In genomic region chr11:64827451-64827839, GRCh38 we compare ENCODE assay signal across 31 cellular contexts. TPM values are rescaled to one million over a fixed set of nuclear protein-coding genes. Genes with fewer than 3 reads are reported as not detected.
"Had no signal": no experiment of that assay in that cellular context is flagged by ENCODE, and none has a peak within 500 bp of the region (broad histone marks: within the 10 kb centered on the region; RNA-seq: fewer than 3 reads in every experiment).

No MANE protein-coding gene starts in this region.

- H3K4me2 ChIP-seq: KMS-11, PC-9 had no signal

- H3K27me3 ChIP-seq: ascending aorta, cardiac muscle cell had no signal

- DNase-seq: activated CD4-positive, alpha-beta memory T cell treated with anti-CD3 and anti-CD28 coated beads, Interleukin-2, amount 10 ng/mL, durations not matched to agents 7 days and 5 days; activated CD4-positive, alpha-beta T cell treated with anti-CD3 and anti-CD28 coated beads for 1 hour; activated CD4-positive, alpha-beta T cell treated with anti-CD3 and anti-CD28 coated beads for 48 hours; activated CD4-positive, CD25-positive, alpha-beta regulatory T cell; activated CD8-positive, alpha-beta memory T cell treated with anti-CD3 and anti-CD28 coated beads for 24 hours; activated CD8-positive, alpha-beta memory T cell treated with anti-CD3 and anti-CD28 coated beads, Interleukin-2, amount 10 ng/mL, durations not matched to agents 7 days and 5 days; activated CD8-positive, alpha-beta memory T cell treated with anti-CD3 and anti-CD28 coated beads, Interleukin-2, amount 50 U/mL, for 48 hours; activated effector memory CD4-positive, alpha-beta T cell treated with anti-CD3 and anti-CD28 coated beads, Interleukin-2, amount 50 U/mL, for 16 hours; activated naive CD4-positive, alpha-beta T cell; activated naive CD4-positive, alpha-beta T cell treated with anti-CD3 and anti-CD28 coated beads, Interleukin-2, amount 50 U/mL, for 16 hours; activated naive CD8-positive, alpha-beta T cell treated with anti-CD3 and anti-CD28 coated beads for 36 hours; activated T-cell treated with anti-CD3 and anti-CD28 coated beads, Interleukin-2, amount 50 U/mL, for 48 hours; amygdala; MM.1S; MV-4-11; NCI-H1092; NCI-H1436 treated with DMSO at 0.1 percent for 48 hours; NCI-H1694 treated with DMSO at 0.1 percent for 48 hours; NCI-H2029; NCI-H345; NCI-H524 treated with DMSO at 0.1 percent for 48 hours; NCI-H748 treated with DMSO at 0.1 percent for 48 hours; NK-92 treated with Interleukin-12 subunit alpha and Interleukin-12 subunit beta, amount 100 ng/mL, for 24 hours; PC-9; Right ventricle myocardium superior; T1000; WERI-Rb-1 had no signal

- H3K4me3 ChIP-seq: ascending aorta, cardiac muscle cell, PC-9 had no signal

- H3K36me3 ChIP-seq: ascending aorta, cardiac muscle cell had no signal

- H3K9me3 ChIP-seq: ascending aorta had no signal

- H3K4me1 ChIP-seq: ascending aorta had no signal

- H3K9ac ChIP-seq: KMS-11 had no signal

- H2AFZ ChIP-seq: PC-9 had no signal

- H3K27ac ChIP-seq: ascending aorta, cardiac muscle cell, KMS-11, PC-9, WERI-Rb-1 had no signal

- ATAC-seq: activated CD8-positive, alpha-beta memory T cell treated with anti-CD3 and anti-CD28 coated beads, Interleukin-2, amount 10 ng/mL, durations not matched to agents 7 days and 5 days; activated T-helper 17 cell treated with anti-CD3 and anti-CD28 coated beads, Interleukin-2, amount 50 U/mL, for 72 hours had no signal

RNA-seq across cellular contexts. Expression of gene CDC42BPG, which starts 17.0 kb away (rescaled TPM):
- total RNA-seq: ascending aorta had no signal
